In the genomic region with DNA sequence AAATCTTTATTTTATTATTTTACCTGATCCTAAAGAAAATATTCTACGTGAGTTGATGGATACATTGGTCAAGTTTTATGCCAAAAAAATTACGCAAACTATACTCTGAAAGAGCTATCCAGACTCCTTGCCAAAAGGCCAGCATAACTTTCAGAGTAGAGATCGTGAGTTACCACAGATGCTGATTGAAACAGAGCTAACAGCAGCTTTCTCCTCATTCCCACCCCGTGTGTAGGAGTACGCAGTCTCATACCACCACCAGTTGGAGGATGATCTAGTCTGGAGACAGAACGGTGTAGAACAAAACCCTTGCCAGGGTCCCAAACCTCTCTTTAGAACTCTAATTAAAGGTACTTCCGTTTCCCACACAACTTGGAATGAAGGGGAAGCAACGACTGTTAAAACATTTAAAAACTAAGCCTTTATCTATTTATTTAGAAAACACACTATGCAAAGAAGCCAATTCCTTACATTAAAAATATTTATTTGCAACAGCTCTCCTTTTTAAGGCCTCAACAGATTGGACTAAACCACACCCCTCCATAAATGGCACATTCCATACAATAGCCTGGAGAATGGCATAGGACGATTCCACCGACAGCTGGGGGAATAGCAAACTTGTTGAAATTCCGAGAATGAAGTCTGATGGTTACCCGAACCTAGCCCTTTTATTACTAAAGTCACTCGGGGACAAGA, we compare ENCODE assay signal across 8 cellular contexts. TPM values are rescaled to one million over a fixed set of nuclear protein-coding genes. Genes with fewer than 3 reads are reported as not detected.
A peak's percentile ranks its signal among the peaks of the same experiment; 100 is the strongest.
DNase-seq lines count a peak whose midpoint lies in the region; ATAC-seq and TF ChIP-seq lines count a peak whose summit lies in the region.

No MANE protein-coding gene starts in this region.

- H3F3A ChIP-seq in MM.1S (ENCODE audit: insufficient read depth, low read length): 0 out of 2 replicates have a peak, but pooled peaks cover 9% of the 10 kb centered on the region

- ATAC-seq in naive thymus-derived CD8-positive, alpha-beta T cell: no peak
- ATAC-seq in aorta (ENCODE audit: low FRiP score): no peak

- WGBS in aorta, 2 donors: 0 to 1% methylated on average over 13 of the region's 13 CpGs

- H3K9me3 ChIP-seq in MM.1S (replicated peaks; ENCODE audit: insufficient read depth, low read length) (no peaks in the 10 kb centered on the region), WERI-Rb-1 (ENCODE audit: severe bottlenecking) (no peaks in the 10 kb centered on the region), aorta (ENCODE audit: control insufficient read depth, low read length) (no peaks in the 10 kb centered on the region)

- intact Hi-C loops in aorta (cut with DNase I): loop anchor here in 1 of 2 donors (5.0 kb wide), 1 partner anchor 64 kb away; the partner anchor contains the start of gene SLC41A1

- peaks cover 24% of the 10 kb centered on the region for H3K4me1 ChIP-seq in MM.1S (ENCODE audit: low read length)
- peaks cover 0 to 4% of the 10 kb centered on the region in 2 donors for H3K4me1 ChIP-seq in aorta (ENCODE audit: control insufficient read depth in 1 of 2, insufficient read depth in 2 of 2, low read length in 2 of 2)

- TF ChIP-seq CTCF in MM.1S (IDR thresholded peaks at IDR 0.05; ENCODE audit: low read length) (no peak), WERI-Rb-1 (IDR thresholded peaks at IDR 0.05; ENCODE audit: low read depth, low read length) (no peak), epithelial cell of esophagus (IDR thresholded peaks at IDR 0.05; ENCODE audit: insufficient read depth, low read depth, low read length, missing control alignments) (no peak)

- no peaks in the 10 kb centered on the region for H3K9me2 ChIP-seq in MM.1S (replicated peaks; ENCODE audit: insufficient read depth, low read length)

- peak overlapping the region; percentile 85 to 97 (median 96) for H3K27ac Mint-ChIP-seq in naive thymus-derived CD8-positive, alpha-beta T cell

- POLR2A ChIA-PET in naive thymus-derived CD8-positive, alpha-beta T cell (lab: Charles Lee): interaction anchor here (0.5 to 4.0 kb wide), 22 partner anchors 8 to 157 kb away, joined by 3 to 84 read pairs (median 7); partner anchors contain the start of genes ELK4, RAB29 and SLC41A1

- peaks cover 2 to 13% (median 5%) of the 10 kb centered on the region in 3 donors for H3K36me3 Mint-ChIP-seq in naive thymus-derived CD8-positive, alpha-beta T cell

- peaks cover 47% of the 10 kb centered on the region for H4K20me1 ChIP-seq in MM.1S (ENCODE audit: insufficient read depth, low read length)

- H3K4me3 ChIP-seq in MM.1S (ENCODE audit: low read length): peak overlapping the region; percentile 85
- peak overlapping the region; percentile 60 for H3K4me3 ChIP-seq in WERI-Rb-1 (ENCODE audit: low read depth, low read length)
- peak overlapping the region; percentile 95 for H3K4me3 ChIP-seq in epithelial cell of esophagus (ENCODE audit: low read length)
- peak overlapping the region; percentile 96 to 98 for H3K4me3 ChIP-seq in aorta (ENCODE audit: low read length in 2 of 2)

- peaks cover 0 to 2% (median 0%) of the 10 kb centered on the region in 9 donors for H3K9me3 Mint-ChIP-seq in naive thymus-derived CD8-positive, alpha-beta T cell

- H3K4me2 ChIP-seq in MM.1S (ENCODE audit: low read depth, low read length): peak overlapping the region; percentile 71

- H3K4me3 Mint-ChIP-seq in naive thymus-derived CD8-positive, alpha-beta T cell: peak overlapping the region; percentile 94 to 99 (median 97)

- H3K79me2 ChIP-seq in MM.1S (ENCODE audit: low read length): peaks cover 62% of the 10 kb centered on the region

- peaks cover 0 to 4% (median 0%) of the 10 kb centered on the region in 5 donors for H3K27me3 Mint-ChIP-seq in naive thymus-derived CD8-positive, alpha-beta T cell

- no peak overlapping the region for H2AFZ ChIP-seq in MM.1S (ENCODE audit: low read length)

- H3K27me3 ChIP-seq in MM.1S (replicated peaks; ENCODE audit: insufficient read depth, low read length): no peaks in the 10 kb centered on the region
- H3K27me3 ChIP-seq in WERI-Rb-1 (ENCODE audit: insufficient read depth, low read depth, severe bottlenecking): no peaks in the 10 kb centered on the region
- H3K27me3 ChIP-seq in aorta (ENCODE audit: control insufficient read depth in 1 of 2, insufficient read depth in 2 of 2, low read length in 1 of 2): no peaks in the 10 kb centered on the region

- peak; percentile 61 for DNase-seq in activated CD4-positive, alpha-beta T cell treated with anti-CD3 and anti-CD28 coated beads for 48 hours
- DNase-seq in activated CD4-positive, alpha-beta T cell treated with anti-CD3 and anti-CD28 coated beads for 1 hour: no peak
- DNase-seq in MM.1S (peak; percentile 31), WERI-Rb-1 (no peak), epithelial cell of esophagus (ENCODE audit: low read depth) (peak; percentile 62), aorta (no peak), T1000 (lab: John Stamatoyannopoulos, UW) (no peak)
- DNase-seq in naive thymus-derived CD8-positive, alpha-beta T cell: peak in 3 of 10 donors; percentile 18 to 27 (median 21)

- H3K4me1 Mint-ChIP-seq in naive thymus-derived CD8-positive, alpha-beta T cell: peaks cover 19 to 57% (median 48%) of the 10 kb centered on the region in 4 donors

- no peaks in the 10 kb centered on the region for H3K36me3 ChIP-seq in MM.1S (replicated peaks; ENCODE audit: insufficient read depth, low read length)
- H3K36me3 ChIP-seq in WERI-Rb-1: peaks cover 49% of the 10 kb centered on the region
- H3K36me3 ChIP-seq in aorta (ENCODE audit: control insufficient read depth in 1 of 2, insufficient read depth in 2 of 2, low read length in 1 of 2): no peaks in the 10 kb centered on the region

- peak overlapping the region; percentile 81 for H3K9ac ChIP-seq in MM.1S (ENCODE audit: low read length)

- peak overlapping the region; percentile 29; the same call in 1 of the 2 replicates for H3K27ac ChIP-seq in MM.1S (ENCODE audit: low read length)
- peak overlapping the region; percentile 98 for H3K27ac ChIP-seq in WERI-Rb-1
- peak overlapping the region in 1 of 2 donors; percentile 86 for H3K27ac ChIP-seq in aorta (ENCODE audit: low read depth in 1 of 2, low read length in 2 of 2)

RNA-seq across cellular contexts. Expression of gene NUCKS1, which starts 1.4 kb away (rescaled TPM):
- 100 to 1,000 TPM; 110 to 115 TPM for total RNA-seq in naive thymus-derived CD8-positive, alpha-beta T cell
- 10 to 100 TPM; 17.3 to 26.1 (median 18.6) TPM for polyA plus RNA-seq in naive thymus-derived CD8-positive, alpha-beta T cell
- total RNA-seq in aorta: 100 to 1,000 TPM; 145 to 158 TPM
- 10 to 100 TPM; 47.1 to 47.6 TPM for polyA plus RNA-seq in aorta

RNA-seq across cellular contexts. Expression of gene RAB29, which starts 26.7 kb away (rescaled TPM):
- 10 to 100 TPM; 50.2 to 50.3 TPM for total RNA-seq in naive thymus-derived CD8-positive, alpha-beta T cell
- polyA plus RNA-seq in naive thymus-derived CD8-positive, alpha-beta T cell: 100 to 1,000 TPM in 1 of 3 donors, 10 to 100 TPM in 2; 71.3 to 113 (median 84.6) TPM
- 10 to 100 TPM; 19.5 to 38.9 TPM for total RNA-seq in aorta
- 10 to 100 TPM; 27.2 to 36.8 TPM for polyA plus RNA-seq in aorta

Comparison
In these comparisons a context has a peak if more than half of its experiments do, and no peak if none do; other contexts are left out.
1. DNase-seq: peak in activated CD4-positive, alpha-beta T cell treated with anti-CD3 and anti-CD28 coated beads for 48 hours (single experiment), MM.1S (single experiment) and epithelial cell of esophagus (single experiment); none in activated CD4-positive, alpha-beta T cell treated with anti-CD3 and anti-CD28 coated beads for 1 hour (single experiment), WERI-Rb-1 (single experiment), aorta (0 of 2) and T1000 (single experiment).
2. Peak in every context shown above with its lines, with median percentiles within 50 percentile points of each other: H3K4me3 ChIP-seq.